13 cellular contexts compared by ENCODE assay signal in genomic region chr2:43070676-43071491, GRCh38.
DNase-seq lines count a peak whose midpoint lies in the region; ATAC-seq and TF ChIP-seq lines count a peak whose summit lies in the region.
"Had no signal": no experiment of that assay in that cellular context is flagged by ENCODE, and none has a peak within 500 bp of the region (broad histone marks: within the 10 kb centered on the region; RNA-seq: fewer than 3 reads in every experiment).

No MANE protein-coding gene starts in this region.

- no peak for TF ChIP-seq POLR2A in uterus (IDR thresholded peaks at IDR 0.05)

- H3K9me3 ChIP-seq in SK-N-SH: no peaks in the 10 kb centered on the region
- no peaks in the 10 kb centered on the region for H3K9me3 ChIP-seq in right cardiac atrium (ENCODE audit: control insufficient read depth, low read length)
- H3K9me3 ChIP-seq in parathyroid adenoma (ENCODE audit: control insufficient read depth, low read length): no peaks in the 10 kb centered on the region
- H3K9me3 ChIP-seq in uterus: no peaks in the 10 kb centered on the region

- H3K27ac ChIP-seq in SK-N-SH (ENCODE audit: low read depth in 2 of 2, low read length in 1 of 2) (no peak overlapping the region), right cardiac atrium (ENCODE audit: low read length) (peak overlapping the region; percentile 59), parathyroid adenoma (peak overlapping the region; percentile 8), uterus (peak overlapping the region; percentile 80 to 82)
- H3K27ac ChIP-seq: 22Rv1 had no signal

- H3K9ac ChIP-seq in SK-N-SH (no peak overlapping the region), parathyroid adenoma (no peak overlapping the region)

- TF ChIP-seq CTCF in SK-N-SH (IDR thresholded peaks at IDR 0.05) (no peak), parathyroid adenoma (IDR thresholded peaks at IDR 0.05) (no peak), uterus (IDR thresholded peaks at IDR 0.05) (no peak)

- H3K4me3 ChIP-seq in SK-N-SH (ENCODE audit: low read depth in 2 of 2, low read length in 1 of 2): no peak overlapping the region
- no peak overlapping the region for H3K4me3 ChIP-seq in right cardiac atrium (ENCODE audit: low read length)
- no peak overlapping the region for H3K4me3 ChIP-seq in parathyroid adenoma (ENCODE audit: low read depth, low read length)
- no peak overlapping the region for H3K4me3 ChIP-seq in uterus
- H3K4me3 ChIP-seq: GM12878 had no signal

- H3F3A ChIP-seq in SK-N-SH (replicated peaks; ENCODE audit: insufficient read depth): peaks cover 16% of the 10 kb centered on the region

- H3K4me2 ChIP-seq in SK-N-SH (no peak overlapping the region), parathyroid adenoma (ENCODE audit: low read length) (no peak overlapping the region)

- H3K27me3 ChIP-seq in SK-N-SH (ENCODE audit: insufficient read depth): no peaks in the 10 kb centered on the region
- H3K27me3 ChIP-seq in right cardiac atrium (ENCODE audit: control insufficient read depth, insufficient read depth): no peaks in the 10 kb centered on the region
- H3K27me3 ChIP-seq in parathyroid adenoma (ENCODE audit: control insufficient read depth, insufficient read depth, low read length): no peaks in the 10 kb centered on the region
- H3K27me3 ChIP-seq in uterus: no peaks in the 10 kb centered on the region

- H3K4me1 ChIP-seq in SK-N-SH (ENCODE audit: control insufficient read depth in 1 of 2, insufficient read depth in 2 of 2, low read depth in 1 of 2, low read length in 1 of 2) (peaks cover 38 to 75% of the 10 kb centered on the region in 2 experiments), right cardiac atrium (ENCODE audit: control insufficient read depth, insufficient read depth, low read length) (peaks cover 34% of the 10 kb centered on the region), parathyroid adenoma (peaks cover 52% of the 10 kb centered on the region), uterus (peaks cover 10 to 30% of the 10 kb centered on the region in 2 donors)

- POLR2A ChIA-PET in SK-N-SH (lab: Yijun Ruan, JAX): interaction anchor here (1.0 to 1.3 kb wide), 3 partner anchors 12 to 120 kb away, joined by 3 to 4 read pairs (median 3); no protein-coding TSS in a partner anchor

- H3K79me2 ChIP-seq in SK-N-SH (ENCODE audit: insufficient read depth): no peaks in the 10 kb centered on the region
- H3K79me2 ChIP-seq in parathyroid adenoma: no peaks in the 10 kb centered on the region

- TF ChIP-seq EP300 in SK-N-SH (IDR thresholded peaks at IDR 0.05; ENCODE audit: borderline replicate concordance in 1 of 2, low read depth in 1 of 2, low read length in 1 of 2): no peak

- H2AFZ ChIP-seq in SK-N-SH (ENCODE audit: low read depth) (no peak overlapping the region), parathyroid adenoma (peak overlapping the region; percentile 34)

- no peak for ATAC-seq in SK-N-SH treated with all-trans-retinoic acid at 6 μM for 48 hours
- ATAC-seq in right cardiac atrium: peak; percentile 22 to 38
- no peak for ATAC-seq in HG03442 (IDR thresholded peaks at IDR 0.05; ENCODE audit: unreplicated experiment)
- ATAC-seq: GM12878 had no signal

- peak; percentile 53 for DNase-seq in SK-N-SH
- peak in 2 of 3 donors; percentile 77 to 79 for DNase-seq in right cardiac atrium
- DNase-seq in uterus: peak; percentile 42 to 45
- no peak for DNase-seq in central memory CD4-positive, alpha-beta T cell
- no peak for DNase-seq in GF-D8 (lab: John Stamatoyannopoulos, UW)
- DNase-seq: activated CD4-positive, CD25-positive, alpha-beta regulatory T cell; SHP77; stimulated activated CD4-positive, alpha-beta T cell treated with anti-CD3 and anti-CD28 coated beads, Interleukin-12 subunit alpha, Interleukin-12 subunit beta, amount 100 ng/mL, for 4 hours had no signal

- no peaks in the 10 kb centered on the region for H3K9me2 ChIP-seq in SK-N-SH

- intact Hi-C loops in right cardiac atrium (cut with DNase I) (no loop called here), uterus (cut with DNase I; ENCODE audit: low total_unique reads) (no loop called here)

- WGBS in SK-N-SH (ENCODE audit: low lambda C conversion rate): 93% methylated on average over 15 of the region's 15 CpGs
- WGBS in right cardiac atrium: 76% methylated on average over 15 of the region's 15 CpGs

- CTCF ChIA-PET in SK-N-SH (lab: Yijun Ruan, JAX): interaction anchor here (0.6 to 2.4 kb wide), 4 partner anchors 11 to 153 kb away, joined by 3 to 8 read pairs (median 3); no protein-coding TSS in a partner anchor

- no peak for TF ChIP-seq RAD21 in SK-N-SH (IDR thresholded peaks at IDR 0.05; ENCODE audit: low read length)

- no peaks in the 10 kb centered on the region for H4K20me1 ChIP-seq in SK-N-SH (ENCODE audit: insufficient read depth)

- H3K36me3 ChIP-seq in SK-N-SH (replicated peaks in 1 of 2; ENCODE audit: control insufficient read depth in 1 of 2, insufficient read depth in 2 of 2, low read length in 1 of 2) (no peaks in the 10 kb centered on the region), parathyroid adenoma (ENCODE audit: control insufficient read depth, insufficient read depth, low read length) (no peaks in the 10 kb centered on the region), uterus (no peaks in the 10 kb centered on the region)

TF ChIP-seq in SK-N-SH, 30 proteins besides CTCF, POLR2A, EP300 and RAD21 (continues in another document):
- TF ChIP-seq IRF3 (IDR thresholded peaks at IDR 0.05; ENCODE audit: low read depth, low read length): no peak
- TF ChIP-seq ZBTB33 (IDR thresholded peaks at IDR 0.05; ENCODE audit: borderline replicate concordance, low read depth): no peak
- TF ChIP-seq, protein P1, sequence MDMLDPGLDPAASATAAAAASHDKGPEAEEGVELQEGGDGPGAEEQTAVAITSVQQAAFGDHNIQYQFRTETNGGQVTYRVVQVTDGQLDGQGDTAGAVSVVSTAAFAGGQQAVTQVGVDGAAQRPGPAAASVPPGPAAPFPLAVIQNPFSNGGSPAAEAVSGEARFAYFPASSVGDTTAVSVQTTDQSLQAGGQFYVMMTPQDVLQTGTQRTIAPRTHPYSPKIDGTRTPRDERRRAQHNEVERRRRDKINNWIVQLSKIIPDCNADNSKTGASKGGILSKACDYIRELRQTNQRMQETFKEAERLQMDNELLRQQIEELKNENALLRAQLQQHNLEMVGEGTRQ (IDR thresholded peaks at IDR 0.05; ENCODE audit: borderline replicate concordance, low read depth, low read length): no peak

TF ChIP-seq in SK-N-SH treated with all-trans-retinoic acid at 6 μM for 48 hours, 23 proteins besides CTCF, POLR2A, EP300 and RAD21 (continues in another document):
- TF ChIP-seq CREB5 (CRISPR knock-in tag; IDR thresholded peaks at IDR 0.05; ENCODE audit: low read depth) (no peak), ZNF565 (CRISPR knock-in tag; conservative IDR thresholded peaks at IDR 0.05; ENCODE audit: low read depth) (no peak), TOX (CRISPR knock-in tag; IDR thresholded peaks at IDR 0.05; ENCODE audit: borderline replicate concordance) (no peak), ISL1 (CRISPR knock-in tag; IDR thresholded peaks at IDR 0.05) (no peak), RARB (CRISPR knock-in tag; IDR thresholded peaks at IDR 0.05) (no peak), TCF4 (CRISPR knock-in tag; IDR thresholded peaks at IDR 0.05; ENCODE audit: borderline replicate concordance) (no peak), CSRNP3 (CRISPR knock-in tag; IDR thresholded peaks at IDR 0.05) (no peak), BACH2 (CRISPR knock-in tag; IDR thresholded peaks at IDR 0.05; ENCODE audit: borderline replicate concordance) (no peak)
- TF ChIP-seq, protein P2, sequence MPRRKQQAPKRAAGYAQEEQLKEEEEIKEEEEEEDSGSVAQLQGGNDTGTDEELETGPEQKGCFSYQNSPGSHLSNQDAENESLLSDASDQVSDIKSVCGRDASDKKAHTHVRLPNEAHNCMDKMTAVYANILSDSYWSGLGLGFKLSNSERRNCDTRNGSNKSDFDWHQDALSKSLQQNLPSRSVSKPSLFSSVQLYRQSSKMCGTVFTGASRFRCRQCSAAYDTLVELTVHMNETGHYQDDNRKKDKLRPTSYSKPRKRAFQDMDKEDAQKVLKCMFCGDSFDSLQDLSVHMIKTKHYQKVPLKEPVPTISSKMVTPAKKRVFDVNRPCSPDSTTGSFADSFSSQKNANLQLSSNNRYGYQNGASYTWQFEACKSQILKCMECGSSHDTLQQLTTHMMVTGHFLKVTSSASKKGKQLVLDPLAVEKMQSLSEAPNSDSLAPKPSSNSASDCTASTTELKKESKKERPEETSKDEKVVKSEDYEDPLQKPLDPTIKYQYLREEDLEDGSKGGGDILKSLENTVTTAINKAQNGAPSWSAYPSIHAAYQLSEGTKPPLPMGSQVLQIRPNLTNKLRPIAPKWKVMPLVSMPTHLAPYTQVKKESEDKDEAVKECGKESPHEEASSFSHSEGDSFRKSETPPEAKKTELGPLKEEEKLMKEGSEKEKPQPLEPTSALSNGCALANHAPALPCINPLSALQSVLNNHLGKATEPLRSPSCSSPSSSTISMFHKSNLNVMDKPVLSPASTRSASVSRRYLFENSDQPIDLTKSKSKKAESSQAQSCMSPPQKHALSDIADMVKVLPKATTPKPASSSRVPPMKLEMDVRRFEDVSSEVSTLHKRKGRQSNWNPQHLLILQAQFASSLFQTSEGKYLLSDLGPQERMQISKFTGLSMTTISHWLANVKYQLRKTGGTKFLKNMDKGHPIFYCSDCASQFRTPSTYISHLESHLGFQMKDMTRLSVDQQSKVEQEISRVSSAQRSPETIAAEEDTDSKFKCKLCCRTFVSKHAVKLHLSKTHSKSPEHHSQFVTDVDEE (CRISPR knock-in tag; IDR thresholded peaks at IDR 0.05): no peak

Comparison
In these comparisons a context has a peak if more than half of its experiments do, and no peak if none do; other contexts are left out.
1. DNase-seq: peak in SK-N-SH (single experiment), right cardiac atrium (2 of 3) and uterus (2 of 2); none in central memory CD4-positive, alpha-beta T cell (single experiment) and GF-D8 (single experiment).
2. H3K27ac ChIP-seq: peak in right cardiac atrium (single experiment), parathyroid adenoma (single experiment) and uterus (2 of 2); none in SK-N-SH (0 of 2).
3. ATAC-seq: peak in right cardiac atrium (2 of 2); none in SK-N-SH treated with all-trans-retinoic acid at 6 μM for 48 hours (single experiment) and HG03442 (single experiment).